In the genomic region with DNA sequence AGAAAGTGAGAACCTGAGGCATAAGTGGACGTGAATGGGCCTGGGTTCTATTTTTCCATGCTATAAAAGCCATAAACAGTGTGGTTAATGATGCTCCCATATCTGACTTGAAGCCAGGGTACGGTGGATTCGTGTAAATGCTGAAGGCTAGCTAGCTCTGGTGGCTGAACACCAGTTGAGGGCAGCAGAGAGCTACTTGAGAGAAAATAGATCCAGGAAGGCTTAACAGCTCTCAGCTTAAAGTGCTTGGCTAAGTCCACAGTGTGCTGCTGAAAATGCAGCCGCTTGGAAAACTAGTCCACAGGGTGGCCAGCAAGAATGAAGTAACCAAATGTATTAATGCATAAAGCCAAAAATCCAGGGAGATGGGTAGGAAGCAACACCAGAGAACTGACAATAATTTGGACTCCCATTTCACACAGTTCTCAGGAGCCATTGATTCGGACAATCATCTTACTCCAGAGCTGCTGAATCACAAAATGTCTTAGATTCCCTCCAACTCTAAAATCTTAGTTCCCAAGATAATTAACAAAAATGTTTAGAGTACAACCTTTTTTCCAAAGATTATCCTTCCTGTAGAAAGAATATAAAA, we compare ENCODE assay signal across 8 cellular contexts. TPM values are rescaled to one million over a fixed set of nuclear protein-coding genes. Genes with fewer than 3 reads are reported as not detected.
A peak's percentile ranks its signal among the peaks of the same experiment; 100 is the strongest.
DNase-seq lines count a peak whose midpoint lies in the region; ATAC-seq and TF ChIP-seq lines count a peak whose summit lies in the region.

No MANE protein-coding gene starts in this region.

- H3K4me1 Mint-ChIP-seq in T-helper 2 cell treated with Interferon-gamma antibody and Interleukin-4, amounts not matched to agents 5 μg/mL and 100 μg/mL, for 36 hours (ENCODE audit: low read depth) = no peaks in the 10 kb centered on the region

- H3K4me3 Mint-ChIP-seq in T-helper 2 cell treated with Interferon-gamma antibody and Interleukin-4, amounts not matched to agents 5 μg/mL and 100 μg/mL, for 36 hours = no peak overlapping the region

- TF ChIP-seq RAD21 in neural cell (conservative IDR thresholded peaks at IDR 0.05) = peak; percentile 78

- H3K9ac ChIP-seq in neural cell (ENCODE audit: low read length) = no peak overlapping the region

- H3K4me3 ChIP-seq in choroid plexus epithelial cell (ENCODE audit: low read depth, low read length) (no peak overlapping the region), neural cell (ENCODE audit: low read length) (no peak overlapping the region)

- peaks cover 19% of the 10 kb centered on the region for H3K27me3 Mint-ChIP-seq in T-helper 2 cell treated with Interferon-gamma antibody and Interleukin-4, amounts not matched to agents 5 μg/mL and 100 μg/mL, for 36 hours (ENCODE audit: low read depth)

- no peak overlapping the region for H3K27ac Mint-ChIP-seq in T-helper 2 cell treated with Interferon-gamma antibody and Interleukin-4, amounts not matched to agents 5 μg/mL and 100 μg/mL, for 36 hours

- peak; percentile 84 for DNase-seq in COR-L47 (lab: John Stamatoyannopoulos, UW)
- DNase-seq in NCI-H748 treated with DMSO at 0.1 percent for 48 hours (lab: John Stamatoyannopoulos, UW) = peak; percentile 86
- DNase-seq in choroid plexus epithelial cell (ENCODE audit: low read depth) = peak; percentile 82
- no peak for DNase-seq in T-helper 2 cell treated with Interferon-gamma antibody and Interleukin-4, amounts not matched to agents 5 μg/mL and 100 μg/mL, for 36 hours (ENCODE audit: low spot score)

- H3K27me3 ChIP-seq in neural cell (ENCODE audit: insufficient read depth, low read depth, low read length) = no peaks in the 10 kb centered on the region

- TF ChIP-seq CTCF in choroid plexus epithelial cell (conservative IDR thresholded peaks at IDR 0.05; ENCODE audit: low read depth, low read length) = peak; percentile 88
- TF ChIP-seq CTCF in neural cell (IDR thresholded peaks at IDR 0.05; ENCODE audit: poor library complexity, severe bottlenecking) = peak; percentile 81

- ATAC-seq in GM18861 (IDR thresholded peaks at IDR 0.05; ENCODE audit: unreplicated experiment) (peak; percentile 52), HG03432 (IDR thresholded peaks at IDR 0.05; ENCODE audit: unreplicated experiment) (peak; percentile 83), HG02981 (IDR thresholded peaks at IDR 0.05; ENCODE audit: unreplicated experiment) (no peak)

- no peak overlapping the region for H2AFZ ChIP-seq in neural cell (ENCODE audit: low read depth, low read length)

- H3K79me2 ChIP-seq in neural cell (replicated peaks; ENCODE audit: insufficient read depth, low read length) = peaks cover 73% of the 10 kb centered on the region

- no peaks in the 10 kb centered on the region for H3K9me3 ChIP-seq in neural cell (ENCODE audit: low read length)

- peaks cover 4% of the 10 kb centered on the region for H3F3A ChIP-seq in neural cell (ENCODE audit: insufficient read depth, low read length, poor library complexity, severe bottlenecking)

- no peak overlapping the region for H3K27ac ChIP-seq in neural cell (ENCODE audit: low read length)

- H3K36me3 Mint-ChIP-seq in T-helper 2 cell treated with Interferon-gamma antibody and Interleukin-4, amounts not matched to agents 5 μg/mL and 100 μg/mL, for 36 hours (ENCODE audit: low read depth) = no peaks in the 10 kb centered on the region

- H4K20me1 ChIP-seq in neural cell (ENCODE audit: insufficient read depth) = no peaks in the 10 kb centered on the region

- H3K36me3 ChIP-seq in neural cell (ENCODE audit: insufficient read depth, low read length) = no peaks in the 10 kb centered on the region

- TF ChIP-seq EP300 in neural cell (conservative IDR thresholded peaks at IDR 0.05; ENCODE audit: poor library complexity, severe bottlenecking) = no peak

- H3K9me3 Mint-ChIP-seq in T-helper 2 cell treated with Interferon-gamma antibody and Interleukin-4, amounts not matched to agents 5 μg/mL and 100 μg/mL, for 36 hours = no peaks in the 10 kb centered on the region

- no peaks in the 10 kb centered on the region for H3K9me2 ChIP-seq in neural cell (ENCODE audit: insufficient read depth, low read length)

- no peak overlapping the region for H3K4me2 ChIP-seq in neural cell (ENCODE audit: low read length)

TF ChIP-seq in neural cell, 6 proteins besides CTCF, POLR2A, EP300 and RAD21:
- TF ChIP-seq SMC3 (conservative IDR thresholded peaks at IDR 0.05; ENCODE audit: poor library complexity) (peak; percentile 74), TAF1 (IDR thresholded peaks at IDR 0.05; ENCODE audit: low read depth) (no peak)

RNA-seq across cellular contexts. Expression of gene FOXG1, which starts 15.0 kb away (rescaled TPM):
- polyA plus RNA-seq in neural cell = 53.5 and 54.0 TPM in 2 replicates
- polyA minus RNA-seq in neural cell = 66.0 and 87.2 TPM in 2 replicates
